Comparison of ENCODE assay signal across 20 cellular contexts in the genomic region with DNA sequence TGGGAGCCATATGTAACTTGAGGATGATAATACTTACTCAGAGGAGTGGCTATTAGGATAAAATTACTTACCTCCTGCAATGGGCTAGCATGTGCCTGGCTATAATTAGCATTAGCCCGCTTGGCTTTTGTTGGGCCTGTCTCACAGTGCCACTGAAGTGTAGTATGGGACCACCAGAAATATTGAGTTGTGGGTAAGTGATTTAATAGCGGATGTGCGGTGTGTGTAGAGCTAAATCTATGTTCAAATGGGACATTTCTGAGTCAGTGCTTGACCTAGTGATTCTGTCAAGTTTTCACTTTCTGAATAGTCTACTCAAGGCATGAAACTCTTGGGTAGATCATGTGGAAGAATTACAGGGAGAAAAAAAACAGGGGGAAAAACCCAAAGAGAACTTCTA. TPM values are rescaled to one million over a fixed set of nuclear protein-coding genes. Genes with fewer than 3 reads are reported as not detected.
DNase-seq lines count a peak whose midpoint lies in the region; ATAC-seq, FAIRE-seq and TF ChIP-seq lines count a peak whose summit lies in the region.
"Had no signal": no experiment of that assay in that cellular context is flagged by ENCODE, and none has a peak within 500 bp of the region (broad histone marks: within the 10 kb centered on the region; RNA-seq: fewer than 3 reads in every experiment).

No MANE protein-coding gene starts in this region.

- 1% methylated on average over 3 of the region's 3 CpGs for WGBS in GM12878 (ENCODE audit: insufficient coverage, insufficient replicate concordance, low lambda C conversion rate, missing lambda C conversion rate)

- in situ Hi-C loops in GM12878 (cut with MboI): no loop called here

- intact Hi-C loops in GM12878 (cut with micrococcal nuclease; ENCODE audit: unreplicated experiment): loop anchor here (2.0 kb wide), 1 partner anchor 15 kb away; no protein-coding TSS in a partner anchor

- peak; percentile 32 for ATAC-seq in GM18858 (IDR thresholded peaks at IDR 0.05; ENCODE audit: unreplicated experiment)
- ATAC-seq in GM21423 (IDR thresholded peaks at IDR 0.05; ENCODE audit: unreplicated experiment): peak; percentile 38
- peak; percentile 30 for ATAC-seq in HG02981 (IDR thresholded peaks at IDR 0.05; ENCODE audit: unreplicated experiment)
- ATAC-seq in GM12878: peak; percentile 55
- no peak for ATAC-seq in natural killer cell treated with Interleukin-12 subunit alpha and Interleukin-12 subunit beta and Interleukin-15 and Interleukin-18, amount 100 ng/mL, for 72 hours

- no peaks in the 10 kb centered on the region for H3K36me3 Mint-ChIP-seq in natural killer cell treated with Interleukin-12 subunit alpha and Interleukin-12 subunit beta and Interleukin-15 and Interleukin-18, amount 100 ng/mL, for 72 hours
- no peaks in the 10 kb centered on the region for H3K36me3 Mint-ChIP-seq in T-helper 2 cell treated with Interferon-gamma antibody and Interleukin-4, amounts not matched to agents 5 μg/mL and 100 μg/mL, for 36 hours (ENCODE audit: low read depth)
- H3K36me3 Mint-ChIP-seq: activated naive CD4-positive, alpha-beta T cell treated with anti-CD3 and anti-CD28 coated beads, Interleukin-2, amount 50 U/mL, for 24 hours; mesothelial cell of epicardium had no signal

- no peak for TF ChIP-seq CTCF in GM12878 (IDR thresholded peaks at IDR 0.05 in 2 of 3, conservative IDR thresholded peaks at IDR 0.05 in 1 of 3; ENCODE audit: control insufficient read depth in 2 of 3, extremely low read depth in 1 of 3, insufficient read depth in 1 of 3, low read depth in 3 of 3, low read length in 3 of 3)

- peak overlapping the region; percentile 71 for H3K27ac ChIP-seq in GM12878 (ENCODE audit: control insufficient read depth, insufficient read depth)
- H3K27ac ChIP-seq: breast epithelium had no signal

- peak; percentile 78 for DNase-seq in GM12878 (ENCODE audit: low read depth, low spot score)
- DNase-seq in natural killer cell treated with Interleukin-12 subunit alpha and Interleukin-12 subunit beta and Interleukin-15 and Interleukin-18, amount 100 ng/mL, for 72 hours (ENCODE audit: low spot score): no peak
- no peak for DNase-seq in putamen (ENCODE audit: low spot score)
- no peak for DNase-seq in T-helper 2 cell treated with Interferon-gamma antibody and Interleukin-4, amounts not matched to agents 5 μg/mL and 100 μg/mL, for 36 hours (ENCODE audit: low spot score)
- DNase-seq: activated CD4-positive, alpha-beta T cell treated with anti-CD3 and anti-CD28 coated beads, Interleukin-2, amount 10 ng/mL, durations not matched to agents 24 days and 14 days; AML-193; HCEC 1CT; NCI-H1092; NCI-H226; nucleus accumbens; SIG-M5; T1000 had no signal

- peaks cover 14% of the 10 kb centered on the region for H3K79me2 ChIP-seq in GM12878 (ENCODE audit: control insufficient read depth, insufficient read depth, low read length)

- POLR2A ChIA-PET in GM12878 (lab: Charles Lee): interaction anchor here (2.1 kb wide), 1 partner anchor 14 kb away, joined by 7 read pairs; no protein-coding TSS in a partner anchor

- no peaks in the 10 kb centered on the region for H3K36me3 ChIP-seq in GM12878 (ENCODE audit: control insufficient read depth in 2 of 2, insufficient read depth in 2 of 2, low read length in 1 of 2)
- H3K36me3 ChIP-seq: breast epithelium had no signal

- RAD21 ChIA-PET in GM12878 (lab: Charles Lee; ENCODE audit: unreplicated experiment): interaction anchor here (0.7 to 2.0 kb wide), 5 partner anchors 12 to 65 kb away, joined by 3 to 6 read pairs (median 5); no protein-coding TSS in a partner anchor

- H3K27me3 Mint-ChIP-seq in natural killer cell treated with Interleukin-12 subunit alpha and Interleukin-12 subunit beta and Interleukin-15 and Interleukin-18, amount 100 ng/mL, for 72 hours: no peaks in the 10 kb centered on the region
- no peaks in the 10 kb centered on the region for H3K27me3 Mint-ChIP-seq in T-helper 2 cell treated with Interferon-gamma antibody and Interleukin-4, amounts not matched to agents 5 μg/mL and 100 μg/mL, for 36 hours (ENCODE audit: low read depth)
- H3K27me3 Mint-ChIP-seq: activated CD4-positive, alpha-beta T cell treated with anti-CD3 and anti-CD28 coated beads, Interleukin-2, amount 10 ng/mL, durations not matched to agents 24 days and 14 days; activated naive CD4-positive, alpha-beta T cell treated with anti-CD3 and anti-CD28 coated beads, Interleukin-2, amount 50 U/mL, for 24 hours had no signal

- H3K4me1 Mint-ChIP-seq in natural killer cell treated with Interleukin-12 subunit alpha and Interleukin-12 subunit beta and Interleukin-15 and Interleukin-18, amount 100 ng/mL, for 72 hours (ENCODE audit: low read depth in 2 of 2): peaks cover 9 to 17% of the 10 kb centered on the region in 2 donors
- peaks cover 12% of the 10 kb centered on the region for H3K4me1 Mint-ChIP-seq in T-helper 2 cell treated with Interferon-gamma antibody and Interleukin-4, amounts not matched to agents 5 μg/mL and 100 μg/mL, for 36 hours (ENCODE audit: low read depth)
- H3K4me1 Mint-ChIP-seq: activated naive CD4-positive, alpha-beta T cell treated with anti-CD3 and anti-CD28 coated beads, Interleukin-2, amount 50 U/mL, for 24 hours had no signal

- H3K9me3 Mint-ChIP-seq in natural killer cell treated with Interleukin-12 subunit alpha and Interleukin-12 subunit beta and Interleukin-15 and Interleukin-18, amount 100 ng/mL, for 72 hours: peaks cover 2% of the 10 kb centered on the region
- H3K9me3 Mint-ChIP-seq in T-helper 2 cell treated with Interferon-gamma antibody and Interleukin-4, amounts not matched to agents 5 μg/mL and 100 μg/mL, for 36 hours: no peaks in the 10 kb centered on the region
- H3K9me3 Mint-ChIP-seq: activated naive CD4-positive, alpha-beta T cell treated with anti-CD3 and anti-CD28 coated beads, Interleukin-2, amount 50 U/mL, for 24 hours had no signal

- no peak for TF ChIP-seq RAD21 in GM12878 (IDR thresholded peaks at IDR 0.05; ENCODE audit: insufficient read depth, low read depth, low read length)

- no peak overlapping the region for H3K9ac ChIP-seq in GM12878 (ENCODE audit: control insufficient read depth, insufficient read depth, low read length)

- H3K4me1 ChIP-seq in GM12878 (ENCODE audit: control insufficient read depth, insufficient read depth, low read length): peaks cover 38% of the 10 kb centered on the region
- H3K4me1 ChIP-seq: breast epithelium had no signal

- no peaks in the 10 kb centered on the region for H3K27me3 ChIP-seq in GM12878 (replicated peaks in 1 of 2; ENCODE audit: control insufficient read depth in 2 of 2, insufficient read depth in 2 of 2, low read length in 1 of 2)
- H3K27me3 ChIP-seq: breast epithelium had no signal

- SMC1A ChIA-PET in GM12878 (lab: Charles Lee; ENCODE audit: uncharacterized antibody, unreplicated experiment): interaction anchor here (0.8 to 12.4 kb wide), 5 partner anchors 12 to 55 kb away, joined by 3 to 139 read pairs (median 7); no protein-coding TSS in a partner anchor

- no peaks in the 10 kb centered on the region for H3K9me3 ChIP-seq in GM12878 (replicated peaks; ENCODE audit: control insufficient read depth, insufficient read depth, low read length)
- H3K9me3 ChIP-seq: breast epithelium had no signal

- no peak for FAIRE-seq in GM12878 (lab: Jason Lieb, UNC)
- FAIRE-seq: D721Med had no signal

- no peak for TF ChIP-seq POLR2A in GM12878 (IDR thresholded peaks at IDR 0.05; ENCODE audit: low read depth, low read length)

- BruUV-seq in GM12878 (replicated peaks; lab: Mats Ljungman, UMichigan): no TSS peak

- peak overlapping the region; percentile 72; the same call in 1 of the 2 replicates for H3K4me2 ChIP-seq in GM12878 (ENCODE audit: control insufficient read depth, insufficient read depth)

- no peak overlapping the region for H3K4me3 Mint-ChIP-seq in natural killer cell treated with Interleukin-12 subunit alpha and Interleukin-12 subunit beta and Interleukin-15 and Interleukin-18, amount 100 ng/mL, for 72 hours
- H3K4me3 Mint-ChIP-seq in T-helper 2 cell treated with Interferon-gamma antibody and Interleukin-4, amounts not matched to agents 5 μg/mL and 100 μg/mL, for 36 hours: no peak overlapping the region
- H3K4me3 Mint-ChIP-seq: activated CD4-positive, alpha-beta T cell treated with anti-CD3 and anti-CD28 coated beads, Interleukin-2, amount 10 ng/mL, durations not matched to agents 24 days and 14 days; activated naive CD4-positive, alpha-beta T cell treated with anti-CD3 and anti-CD28 coated beads, Interleukin-2, amount 50 U/mL, for 24 hours; mesothelial cell of epicardium had no signal

- CTCF ChIA-PET in GM12878 (lab: Yijun Ruan, JAX): interaction anchor here (0.5 to 2.4 kb wide), 4 partner anchors 8 to 565 kb away, joined by 3 to 5 read pairs (median 3); no protein-coding TSS in a partner anchor

- H3K27ac Mint-ChIP-seq in natural killer cell treated with Interleukin-12 subunit alpha and Interleukin-12 subunit beta and Interleukin-15 and Interleukin-18, amount 100 ng/mL, for 72 hours: no peak overlapping the region
- no peak overlapping the region for H3K27ac Mint-ChIP-seq in T-helper 2 cell treated with Interferon-gamma antibody and Interleukin-4, amounts not matched to agents 5 μg/mL and 100 μg/mL, for 36 hours
- H3K27ac Mint-ChIP-seq: activated CD4-positive, alpha-beta T cell treated with anti-CD3 and anti-CD28 coated beads, Interleukin-2, amount 10 ng/mL, durations not matched to agents 24 days and 14 days; activated naive CD4-positive, alpha-beta T cell treated with anti-CD3 and anti-CD28 coated beads, Interleukin-2, amount 50 U/mL, for 24 hours; mesothelial cell of epicardium had no signal

- no peaks in the 10 kb centered on the region for H4K20me1 ChIP-seq in GM12878 (ENCODE audit: control insufficient read depth, insufficient read depth)

- no peak; a peak in 2 of 4 replicates for TF ChIP-seq EP300 in GM12878 (IDR thresholded peaks at IDR 0.05; ENCODE audit: borderline replicate concordance in 1 of 2, control insufficient read depth in 1 of 2, low read depth in 2 of 2, low read length in 2 of 2)

- H2AFZ ChIP-seq in GM12878 (ENCODE audit: control insufficient read depth, low read depth, low read length): no peak overlapping the region; the same call in 1 of the 2 replicates

- no peak overlapping the region for H3K4me3 ChIP-seq in GM12878
- H3K4me3 ChIP-seq: breast epithelium had no signal

RNA-seq across cellular contexts. Expression of gene CLNK, which starts 3.5 kb away (rescaled TPM):
- total RNA-seq in GM12878 (2013; cell fraction: nucleolus; rRNA removed): 19.6 and 20.8 TPM in 2 replicates
- total RNA-seq in GM12878 (2014; rRNA removed) (2.1 and 2.2 TPM in 2 replicates), GM12878 (2014; rRNA removed; fragmentation: Illumina TruSeq; extraction: Trizol) (2.3 and 2.8 TPM in 2 replicates), GM12878 (2021) (2.5 and 2.8 TPM in 2 replicates)
- 0.91 TPM for polyA plus RNA-seq in GM12878 (2011; ENCODE audit: low read depth)
- polyA plus RNA-seq in GM12878 (2011; rRNA removed) (14.3 and 19.3 TPM in 2 replicates), GM12878 (2014; fragmentation: Illumina TruSeq; extraction: Trizol) (2.9 and 3.1 TPM in 2 replicates), GM12878 (2014; fragmentation: Nextera tagmentation; extraction: Ambion mirVana) (1 to 10 TPM; 2.1 to 2.6 TPM), GM12878 (2014; rRNA removed) (2.8 and 3.2 TPM in 2 replicates), GM12878 (2016; fragmentation: Nextera tagmentation; extraction: Ambion mirVana) (1 to 10 TPM; 2.1 to 3.0 TPM)
- 5.8 and 6.3 TPM in 2 replicates for polyA plus RNA-seq in GM12878 (2011; cell fraction: cytosol; rRNA removed)
- polyA plus RNA-seq in GM12878 (2011; cell fraction: nucleus; rRNA removed): 16.8 and 20.7 TPM in 2 replicates
- polyA plus RNA-seq in GM12878 (2012): 1.4 and 1.9 TPM in 2 replicates
- 13.6 and 16.8 TPM in 2 replicates for polyA minus RNA-seq in GM12878 (2011; rRNA and poly(A)+ RNA removed)
- 1.6 and 4.1 TPM in 2 replicates for polyA minus RNA-seq in GM12878 (2011; cell fraction: cytosol; rRNA and poly(A)+ RNA removed)
- polyA minus RNA-seq in GM12878 (2011; cell fraction: nucleus; rRNA and poly(A)+ RNA removed): 14.6 and 15.8 TPM in 2 replicates
- total RNA-seq in natural killer cell treated with Interleukin-12 subunit alpha and Interleukin-12 subunit beta and Interleukin-15 and Interleukin-18, amount 100 ng/mL, for 72 hours: under 1 TPM; 0.45 to 0.70 TPM
- total RNA-seq: kidney epithelial cell, mesothelial cell of epicardium had no signal

Comparison
In these comparisons a context has a peak if more than half of its experiments do, and no peak if none do; other contexts are left out.
1. ATAC-seq: peak in GM18858 (single experiment), GM21423 (single experiment), HG02981 (single experiment) and GM12878 (single experiment); none in natural killer cell treated with Interleukin-12 subunit alpha and Interleukin-12 subunit beta and Interleukin-15 and Interleukin-18, amount 100 ng/mL, for 72 hours (0 of 2).